ENCODE assay signal across 8 cellular contexts in the genomic region with DNA sequence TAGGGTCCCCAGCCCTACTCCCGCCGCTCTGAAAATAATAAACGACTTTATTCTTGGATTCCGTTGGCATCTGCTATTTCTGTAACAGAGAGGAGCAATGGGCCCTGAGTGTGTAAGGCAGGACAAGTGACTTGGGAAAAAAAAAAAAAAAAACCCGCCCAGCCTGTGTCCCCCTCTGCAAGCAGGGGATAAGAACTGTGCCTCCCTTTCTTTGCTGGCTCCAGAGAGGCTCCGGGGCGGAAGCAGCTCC. TPM values are rescaled to one million over a fixed set of nuclear protein-coding genes. Genes with fewer than 3 reads are reported as not detected.
A peak's percentile ranks its signal among the peaks of the same experiment; 100 is the strongest.
DNase-seq lines count a peak whose midpoint lies in the region; ATAC-seq, FAIRE-seq and TF ChIP-seq lines count a peak whose summit lies in the region.

No MANE protein-coding gene starts in this region.

- FAIRE-seq in GM12892 (lab: Jason Lieb, UNC), result no peak

- H3K4me1 ChIP-seq in iPS-15b (ENCODE audit: control insufficient read depth, insufficient read depth, low read length), result no peaks in the 10 kb centered on the region

- peaks cover 3% of the 10 kb centered on the region for H3K27me3 ChIP-seq in iPS-15b (ENCODE audit: control insufficient read depth, insufficient read depth, low read length)

- intact Hi-C loops in activated T-helper 2 cell treated with anti-CD3 and anti-CD28 coated beads, Interferon-gamma antibody, Interleukin-2, Interleukin-4, amounts not matched to agents 10 μg/mL and 5 μg/mL and 100 μg/mL, durations not matched to agents 14 hours and 24 hours and 36 hours (cut with micrococcal nuclease), result loop anchor here (5.0 kb wide), 1 partner anchor 43 kb away; the partner anchor contains the start of gene STIP1

- peak overlapping the region; percentile 84 for H3K4me3 Mint-ChIP-seq in activated T-helper 2 cell treated with anti-CD3 and anti-CD28 coated beads, Interferon-gamma antibody, Interleukin-2, Interleukin-4, amounts not matched to agents 10 μg/mL and 5 μg/mL and 100 μg/mL, durations not matched to agents 14 hours and 24 hours and 36 hours (ENCODE audit: low read depth)
- peak overlapping the region; percentile 77 for H3K4me3 Mint-ChIP-seq in stimulated activated effector memory CD8-positive, alpha-beta T cell treated with anti-CD3 and anti-CD28 coated beads, Interleukin-12 subunit alpha, Interleukin-12 subunit beta, amount 100 ng/mL, for 72 hours

- H3K9me3 ChIP-seq in iPS-15b (ENCODE audit: control insufficient read depth, insufficient read depth, low read length), result no peaks in the 10 kb centered on the region

- H3K27me3 Mint-ChIP-seq in activated T-helper 2 cell treated with anti-CD3 and anti-CD28 coated beads, Interferon-gamma antibody, Interleukin-2, Interleukin-4, amounts not matched to agents 10 μg/mL and 5 μg/mL and 100 μg/mL, durations not matched to agents 14 hours and 24 hours and 36 hours (ENCODE audit: low read depth), result no peaks in the 10 kb centered on the region

- peaks cover 22% of the 10 kb centered on the region for H3K4me1 Mint-ChIP-seq in activated T-helper 2 cell treated with anti-CD3 and anti-CD28 coated beads, Interferon-gamma antibody, Interleukin-2, Interleukin-4, amounts not matched to agents 10 μg/mL and 5 μg/mL and 100 μg/mL, durations not matched to agents 14 hours and 24 hours and 36 hours (ENCODE audit: low read depth)
- H3K4me1 Mint-ChIP-seq in stimulated activated effector memory CD8-positive, alpha-beta T cell treated with anti-CD3 and anti-CD28 coated beads, Interleukin-12 subunit alpha, Interleukin-12 subunit beta, amount 100 ng/mL, for 72 hours, result peaks cover 49% of the 10 kb centered on the region

- no peaks in the 10 kb centered on the region for H3K9me3 Mint-ChIP-seq in activated T-helper 2 cell treated with anti-CD3 and anti-CD28 coated beads, Interferon-gamma antibody, Interleukin-2, Interleukin-4, amounts not matched to agents 10 μg/mL and 5 μg/mL and 100 μg/mL, durations not matched to agents 14 hours and 24 hours and 36 hours
- no peaks in the 10 kb centered on the region for H3K9me3 Mint-ChIP-seq in stimulated activated effector memory CD8-positive, alpha-beta T cell treated with anti-CD3 and anti-CD28 coated beads, Interleukin-12 subunit alpha, Interleukin-12 subunit beta, amount 100 ng/mL, for 72 hours

- H3K4me3 ChIP-seq in HFF-Myc (replicated peaks; ENCODE audit: low read depth, low read length) (peak overlapping the region; percentile 59), iPS-15b (ENCODE audit: low read depth, low read length) (peak overlapping the region; percentile 53)

- peak overlapping the region; percentile 81 for H3K27ac Mint-ChIP-seq in activated T-helper 2 cell treated with anti-CD3 and anti-CD28 coated beads, Interferon-gamma antibody, Interleukin-2, Interleukin-4, amounts not matched to agents 10 μg/mL and 5 μg/mL and 100 μg/mL, durations not matched to agents 14 hours and 24 hours and 36 hours
- H3K27ac Mint-ChIP-seq in stimulated activated effector memory CD8-positive, alpha-beta T cell treated with anti-CD3 and anti-CD28 coated beads, Interleukin-12 subunit alpha, Interleukin-12 subunit beta, amount 100 ng/mL, for 72 hours, result peak overlapping the region; percentile 86

- no peak overlapping the region for H3K9ac ChIP-seq in iPS-15b (ENCODE audit: low read depth, low read length)

- ATAC-seq in stimulated activated effector memory CD8-positive, alpha-beta T cell treated with anti-CD3 and anti-CD28 coated beads, Interleukin-12 subunit alpha, Interleukin-12 subunit beta, amount 100 ng/mL, for 72 hours, result no peak
- no peak for ATAC-seq in GM21390 (IDR thresholded peaks at IDR 0.05; ENCODE audit: unreplicated experiment)

- peaks cover 4% of the 10 kb centered on the region for H3K36me3 Mint-ChIP-seq in activated T-helper 2 cell treated with anti-CD3 and anti-CD28 coated beads, Interferon-gamma antibody, Interleukin-2, Interleukin-4, amounts not matched to agents 10 μg/mL and 5 μg/mL and 100 μg/mL, durations not matched to agents 14 hours and 24 hours and 36 hours (ENCODE audit: low read depth)
- H3K36me3 Mint-ChIP-seq in stimulated activated effector memory CD8-positive, alpha-beta T cell treated with anti-CD3 and anti-CD28 coated beads, Interleukin-12 subunit alpha, Interleukin-12 subunit beta, amount 100 ng/mL, for 72 hours, result peaks cover 23% of the 10 kb centered on the region

- no peak for TF ChIP-seq POLR2A in GM12892 (IDR thresholded peaks at IDR 0.05; ENCODE audit: low read depth, low read length)

- no peak for TF ChIP-seq CTCF in HFF-Myc (IDR thresholded peaks at IDR 0.05; ENCODE audit: low read depth, low read length, missing control alignments)

- no peak for DNase-seq in HFF-Myc (ENCODE audit: extremely low read depth, low read depth)
- DNase-seq in activated T-helper 2 cell treated with anti-CD3 and anti-CD28 coated beads, Interferon-gamma antibody, Interleukin-2, Interleukin-4, amounts not matched to agents 10 μg/mL and 5 μg/mL and 100 μg/mL, durations not matched to agents 14 hours and 24 hours and 36 hours (ENCODE audit: low spot score), result no peak
- no peak for DNase-seq in stimulated activated effector memory CD8-positive, alpha-beta T cell treated with anti-CD3 and anti-CD28 coated beads, Interleukin-12 subunit alpha, Interleukin-12 subunit beta, amount 100 ng/mL, for 72 hours (ENCODE audit: low spot score in 2 of 2)
- no peak for DNase-seq in GM12892 (ENCODE audit: insufficient read length)
- no peak for DNase-seq in superior temporal gyrus (ENCODE audit: extremely low spot score)
- DNase-seq in stimulated activated CD4-positive, alpha-beta T cell treated with anti-CD3 and anti-CD28 coated beads, Interleukin-4, amount 100 ng/mL, for 4 hours, result no peak

- no peaks in the 10 kb centered on the region for H3K36me3 ChIP-seq in iPS-15b (ENCODE audit: control insufficient read depth, insufficient read depth, low read length)

RNA-seq across cellular contexts. Expression of gene DNAJC4, which starts 0.5 kb away (rescaled TPM):
- 24.5 and 25.8 TPM in 2 replicates for total RNA-seq in activated T-helper 2 cell treated with anti-CD3 and anti-CD28 coated beads, Interferon-gamma antibody, Interleukin-2, Interleukin-4, amounts not matched to agents 10 μg/mL and 5 μg/mL and 100 μg/mL, durations not matched to agents 14 hours and 24 hours and 36 hours
- polyA plus RNA-seq in GM12892 (2012; ENCODE audit: missing spikeins), result 41.5 TPM

RNA-seq across cellular contexts. Expression of gene NUDT22, which starts 3.8 kb away (rescaled TPM):
- 72.8 and 77.0 TPM in 2 replicates for total RNA-seq in activated T-helper 2 cell treated with anti-CD3 and anti-CD28 coated beads, Interferon-gamma antibody, Interleukin-2, Interleukin-4, amounts not matched to agents 10 μg/mL and 5 μg/mL and 100 μg/mL, durations not matched to agents 14 hours and 24 hours and 36 hours
- 32.2 TPM for polyA plus RNA-seq in GM12892 (2012; ENCODE audit: missing spikeins)

RNA-seq across cellular contexts. Expression of gene TRPT1, which starts 3.9 kb away (rescaled TPM):
- 33.7 and 35.5 TPM in 2 replicates for total RNA-seq in activated T-helper 2 cell treated with anti-CD3 and anti-CD28 coated beads, Interferon-gamma antibody, Interleukin-2, Interleukin-4, amounts not matched to agents 10 μg/mL and 5 μg/mL and 100 μg/mL, durations not matched to agents 14 hours and 24 hours and 36 hours
- 49.2 TPM for polyA plus RNA-seq in GM12892 (2012; ENCODE audit: missing spikeins)

RNA-seq across cellular contexts. Expression of gene VEGFB, which starts 4.5 kb away (rescaled TPM):
- 67.4 and 82.0 TPM in 2 replicates for total RNA-seq in activated T-helper 2 cell treated with anti-CD3 and anti-CD28 coated beads, Interferon-gamma antibody, Interleukin-2, Interleukin-4, amounts not matched to agents 10 μg/mL and 5 μg/mL and 100 μg/mL, durations not matched to agents 14 hours and 24 hours and 36 hours
- polyA plus RNA-seq in GM12892 (2012; ENCODE audit: missing spikeins), result 72.9 TPM

RNA-seq across cellular contexts. Expression of gene FKBP2, which starts 11.0 kb away (rescaled TPM):
- total RNA-seq in activated T-helper 2 cell treated with anti-CD3 and anti-CD28 coated beads, Interferon-gamma antibody, Interleukin-2, Interleukin-4, amounts not matched to agents 10 μg/mL and 5 μg/mL and 100 μg/mL, durations not matched to agents 14 hours and 24 hours and 36 hours, result 36.6 and 37.1 TPM in 2 replicates
- polyA plus RNA-seq in GM12892 (2012; ENCODE audit: missing spikeins), result 33.2 TPM
